11 cellular contexts compared by ENCODE assay signal in the genomic region with DNA sequence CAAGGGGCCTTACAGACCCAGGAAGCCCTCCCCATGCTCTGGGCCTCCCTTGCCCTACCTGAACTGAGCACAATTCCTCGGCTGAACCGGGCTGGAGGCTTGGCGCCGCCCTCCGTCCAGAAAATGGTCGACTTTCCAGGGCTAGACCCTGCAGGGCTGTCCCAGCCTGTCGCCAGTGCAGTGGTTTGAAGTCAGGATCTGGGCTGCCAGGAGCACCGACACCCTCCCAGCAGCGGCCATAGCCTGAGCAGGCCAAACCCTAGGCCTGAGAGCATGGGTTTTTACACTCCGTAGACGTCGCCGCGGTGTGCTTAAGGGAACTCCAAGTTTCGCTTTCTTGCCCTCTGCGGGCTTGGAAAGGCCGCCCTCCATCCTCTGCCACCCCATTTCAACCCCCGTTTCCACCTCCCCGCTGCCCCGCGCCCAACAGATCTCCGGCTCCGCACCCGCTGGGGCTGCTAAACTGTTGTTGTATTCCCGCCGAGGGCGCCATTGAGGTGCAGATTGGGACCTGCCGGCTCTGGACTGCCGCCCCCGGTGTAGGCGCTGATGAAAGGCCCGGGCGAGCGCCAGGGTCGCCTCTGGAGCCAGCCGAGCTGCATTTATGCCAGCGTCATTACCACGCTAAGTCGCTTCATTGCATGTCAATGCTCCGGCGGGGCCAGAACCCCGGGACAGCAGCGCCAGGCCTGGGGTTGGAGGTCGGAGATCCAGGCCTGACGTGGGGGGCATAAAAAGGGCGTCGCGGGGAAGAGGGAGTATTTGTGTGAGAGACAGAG. TPM values are rescaled to one million over a fixed set of nuclear protein-coding genes. Genes with fewer than 3 reads are reported as not detected.
A peak's percentile ranks its signal among the peaks of the same experiment; 100 is the strongest.
DNase-seq lines count a peak whose midpoint lies in the region; ATAC-seq, FAIRE-seq and TF ChIP-seq lines count a peak whose summit lies in the region.
"Had no signal": no experiment of that assay in that cellular context is flagged by ENCODE, and none has a peak within 500 bp of the region (broad histone marks: within the 10 kb centered on the region; RNA-seq: fewer than 3 reads in every experiment).

No MANE protein-coding gene starts in this region.

- H3K4me3 Mint-ChIP-seq in brain, result peak overlapping the region in 4 of 5 experiments; percentile 67 to 78 (median 72)

- H3K4me3 ChIP-seq in heart right ventricle, result peak overlapping the region in 7 of 10 donors; percentile 10 to 32 (median 26)
- H3K4me3 ChIP-seq in right cardiac atrium (ENCODE audit: low read length), result no peak overlapping the region
- H3K4me3 ChIP-seq in kidney (ENCODE audit: low read length in 2 of 2), result peak overlapping the region; percentile 37 to 67
- H3K4me3 ChIP-seq in thoracic aorta, result peak overlapping the region; percentile 58

- no peak overlapping the region for H3K27ac ChIP-seq in heart right ventricle
- H3K27ac ChIP-seq in right cardiac atrium (ENCODE audit: low read length), result no peak overlapping the region
- H3K27ac ChIP-seq in kidney (ENCODE audit: low read depth in 2 of 2, low read length in 2 of 2), result peak overlapping the region; percentile 67 to 89
- no peak overlapping the region for H3K27ac ChIP-seq in thoracic aorta
- H3K27ac ChIP-seq: KMS-11 had no signal

- ATAC-seq in heart right ventricle (no peak), right cardiac atrium (no peak), thoracic aorta (ENCODE audit: insufficient number of reproducible peaks, low FRiP score, low read depth) (no peak), HG03439 (IDR thresholded peaks at IDR 0.05; ENCODE audit: unreplicated experiment) (no peak)

- no peaks in the 10 kb centered on the region for H3K36me3 Mint-ChIP-seq in brain

- TF ChIP-seq CTCF in heart right ventricle (IDR thresholded peaks at IDR 0.05), result no peak
- TF ChIP-seq CTCF in brain (conservative IDR thresholded peaks at IDR 0.05), result no peak
- no peak for TF ChIP-seq CTCF in kidney (IDR thresholded peaks at IDR 0.05; ENCODE audit: borderline replicate concordance, extremely low read depth, insufficient read depth)
- no peak for TF ChIP-seq CTCF in thoracic aorta (IDR thresholded peaks at IDR 0.05)

- intact Hi-C loops in heart right ventricle (cut with DNase I) (no loop called here), right cardiac atrium (cut with DNase I) (no loop called here), kidney (cut with DNase I) (loop anchor here (10.0 kb wide), 1 partner anchor 382 kb away; no protein-coding TSS in a partner anchor)

- H3K9me3 Mint-ChIP-seq in brain, result peaks cover 0 to 9% (median 0%) of the 10 kb centered on the region in 5 experiments

- H3K4me1 ChIP-seq in heart right ventricle (peaks cover 5 to 55% (median 38%) of the 10 kb centered on the region in 9 donors), right cardiac atrium (ENCODE audit: control insufficient read depth, insufficient read depth, low read length) (peaks cover 5% of the 10 kb centered on the region), kidney (ENCODE audit: control insufficient read depth in 1 of 2, insufficient read depth in 1 of 2, low read depth in 1 of 2, low read length in 2 of 2) (peaks cover 0 to 17% of the 10 kb centered on the region in 2 donors), thoracic aorta (ENCODE audit: control insufficient read depth in 1 of 2, low read depth in 2 of 2) (peaks cover 20 to 43% of the 10 kb centered on the region in 2 donors)

- peak overlapping the region; percentile 17 to 84 for H3K9ac ChIP-seq in kidney (ENCODE audit: low read length in 2 of 2)
- H3K9ac ChIP-seq: KMS-11 had no signal

- DNase-seq in heart right ventricle, result no peak
- no peak for DNase-seq in right cardiac atrium
- no peak for DNase-seq in kidney
- DNase-seq in thoracic aorta (ENCODE audit: low spot score), result no peak
- DNase-seq in NOMO-1 treated with dmso at 0.1 percent for 144 hours (lab: John Stamatoyannopoulos, UW; ENCODE audit: unreplicated experiment), result no peak
- DNase-seq in putamen (ENCODE audit: low spot score), result no peak
- DNase-seq: midbrain had no signal

- no peak for FAIRE-seq in kidney (lab: Jason Lieb, UNC)

- no peak overlapping the region for H3K27ac Mint-ChIP-seq in brain
- H3K27ac Mint-ChIP-seq: activated T-helper 2 cell treated with anti-CD3 and anti-CD28 coated beads, Interferon-gamma antibody, Interleukin-2, Interleukin-4, amounts not matched to agents 10 μg/mL and 5 μg/mL and 100 μg/mL, durations not matched to agents 14 hours and 24 hours and 36 hours had no signal

- H3K36me3 ChIP-seq in heart right ventricle, result no peaks in the 10 kb centered on the region
- no peaks in the 10 kb centered on the region for H3K36me3 ChIP-seq in kidney (ENCODE audit: control insufficient read depth in 1 of 2, insufficient read depth in 2 of 2, low read length in 2 of 2)
- H3K36me3 ChIP-seq in thoracic aorta, result no peaks in the 10 kb centered on the region

- H3K27me3 Mint-ChIP-seq in brain, result peaks cover 99% of the 10 kb centered on the region

- H3K9me3 ChIP-seq in heart right ventricle, result no peaks in the 10 kb centered on the region
- H3K9me3 ChIP-seq in right cardiac atrium (ENCODE audit: control insufficient read depth, low read length), result no peaks in the 10 kb centered on the region
- no peaks in the 10 kb centered on the region for H3K9me3 ChIP-seq in kidney (ENCODE audit: control insufficient read depth in 1 of 2, low read length in 2 of 2)
- H3K9me3 ChIP-seq in thoracic aorta, result no peaks in the 10 kb centered on the region

- H3K27me3 ChIP-seq in heart right ventricle (peaks cover 72 to 100% (median 98%) of the 10 kb centered on the region in 7 donors), right cardiac atrium (ENCODE audit: control insufficient read depth, insufficient read depth) (no peaks in the 10 kb centered on the region), thoracic aorta (replicated peaks; ENCODE audit: insufficient read depth) (peaks cover 58% of the 10 kb centered on the region)

- WGBS in heart right ventricle, 2 donors, result 7 to 11% methylated on average over 48 of the region's 48 CpGs
- 13% methylated on average over 48 of the region's 48 CpGs for WGBS in right cardiac atrium

- H3K4me1 Mint-ChIP-seq in brain, result peaks cover 69% of the 10 kb centered on the region

RNA-seq across cellular contexts. Expression of a gene that starts 2.2 kb away (rescaled TPM):
- total RNA-seq in heart right ventricle (under 1 TPM in 8 of 10 donors, not detected in 2; 0.12 to 0.59 (median 0.20) TPM), right cardiac atrium (1 to 10 TPM in 2 of 4 donors, under 1 TPM in 2; 0.53 to 1.6 (median 0.92) TPM), kidney (16.2 TPM), thoracic aorta (under 1 TPM in 1 of 2 donors, not detected in 1; 0.78 TPM)
- polyA plus RNA-seq in heart right ventricle (under 1 TPM; 0.13 to 0.95 TPM), right cardiac atrium (0.57 TPM), brain (ENCODE audit: insufficient read depth, low read depth, low replicate concordance) (18.1 TPM), kidney (ENCODE audit: insufficient read depth, low read depth, low replicate concordance) (10.1 TPM)

Comparison
In these comparisons a context has a peak if more than half of its experiments do, and no peak if none do; other contexts are left out.
1. H3K27ac ChIP-seq: peak in kidney (2 of 2); none in heart right ventricle (0 of 10), right cardiac atrium (single experiment) and thoracic aorta (0 of 2).